In genomic region chr4:55175779-55176231, GRCh38 we compare ENCODE assay signal across 12 cellular contexts. TPM values are rescaled to one million over a fixed set of nuclear protein-coding genes. Genes with fewer than 3 reads are reported as not detected.
DNase-seq lines count a peak whose midpoint lies in the region; ATAC-seq, FAIRE-seq and TF ChIP-seq lines count a peak whose summit lies in the region.
"Had no signal": no experiment of that assay in that cellular context is flagged by ENCODE, and none has a peak within 500 bp of the region (broad histone marks: within the 10 kb centered on the region; RNA-seq: fewer than 3 reads in every experiment).

No MANE protein-coding gene starts in this region.

- peak; percentile 62 for FAIRE-seq in TTC549 (lab: Jason Lieb, UNC)

- peaks cover 7% of the 10 kb centered on the region for H3K4me1 Mint-ChIP-seq in type B pancreatic cell (ENCODE audit: unreplicated experiment)

- H3K27me3 ChIP-seq in heart right ventricle (no peaks in the 10 kb centered on the region), ovary (no peaks in the 10 kb centered on the region), aorta (ENCODE audit: control insufficient read depth in 1 of 2, insufficient read depth in 2 of 2, low read length in 1 of 2) (no peaks in the 10 kb centered on the region)
- H3K27me3 ChIP-seq: upper lobe of right lung had no signal

- no peaks in the 10 kb centered on the region for H3K36me3 Mint-ChIP-seq in type B pancreatic cell

- H3K27ac Mint-ChIP-seq in type B pancreatic cell: peak overlapping the region; percentile 7

- no peak overlapping the region for H3K4me3 ChIP-seq in heart right ventricle
- no peak overlapping the region for H3K4me3 ChIP-seq in foreskin fibroblast (ENCODE audit: low read depth in 1 of 2, low read length in 2 of 2)
- no peak overlapping the region for H3K4me3 ChIP-seq in ovary
- no peak overlapping the region for H3K4me3 ChIP-seq in aorta (ENCODE audit: low read length in 2 of 2)
- H3K4me3 ChIP-seq: lung, upper lobe of right lung had no signal

- ATAC-seq in heart right ventricle: peak in 1 of 8 donors; percentile 39
- ATAC-seq in Right ventricle myocardium superior (ENCODE audit: poor library complexity): no peak
- ATAC-seq in aorta (ENCODE audit: low FRiP score): no peak
- ATAC-seq: upper lobe of right lung had no signal

- intact Hi-C loops in heart right ventricle (cut with DNase I) (loop anchor here in 2 of 10 donors (5.0 to 10.0 kb wide), 3 partner anchors 49 to 171 kb away; partner anchors contain the start of gene KDR (in 1 of the 2)), Right ventricle myocardium superior (cut with DNase I) (no loop called here), ovary (cut with DNase I) (no loop called here), aorta (cut with DNase I) (no loop called here)

- H3K9me3 ChIP-seq in heart right ventricle (no peaks in the 10 kb centered on the region), ovary (no peaks in the 10 kb centered on the region), aorta (ENCODE audit: control insufficient read depth, low read length) (no peaks in the 10 kb centered on the region)
- H3K9me3 ChIP-seq: upper lobe of right lung had no signal

- TF ChIP-seq EP300 in ovary (IDR thresholded peaks at IDR 0.05): no peak

- H3K27me3 Mint-ChIP-seq in type B pancreatic cell: no peaks in the 10 kb centered on the region

- H3K27ac ChIP-seq in heart right ventricle (peak overlapping the region in 6 of 10 donors; percentile 44 to 84 (median 53)), ovary (no peak overlapping the region), aorta (ENCODE audit: low read depth in 1 of 2, low read length in 2 of 2) (no peak overlapping the region)
- H3K27ac ChIP-seq: upper lobe of right lung had no signal

- H3K36me3 ChIP-seq in heart right ventricle (no peaks in the 10 kb centered on the region), ovary (no peaks in the 10 kb centered on the region), aorta (ENCODE audit: control insufficient read depth in 1 of 2, insufficient read depth in 2 of 2, low read length in 1 of 2) (no peaks in the 10 kb centered on the region)
- H3K36me3 ChIP-seq: upper lobe of right lung had no signal

- 34 to 48% methylated on average over 5 of the region's 5 CpGs for WGBS in heart right ventricle, 2 donors
- 76 to 87% (median 81%) methylated on average over 5 of the region's 5 CpGs for WGBS in ovary, 3 donors
- 37 to 41% methylated on average over 5 of the region's 5 CpGs for WGBS in aorta, 2 donors

- TF ChIP-seq CTCF in heart right ventricle (IDR thresholded peaks at IDR 0.05): no peak
- no peak for TF ChIP-seq CTCF in foreskin fibroblast (IDR thresholded peaks at IDR 0.05; ENCODE audit: low read depth, low read length)
- no peak for TF ChIP-seq CTCF in type B pancreatic cell (conservative IDR thresholded peaks at IDR 0.05)
- TF ChIP-seq CTCF in ovary (IDR thresholded peaks at IDR 0.05): no peak

- no peak overlapping the region for H3K4me3 Mint-ChIP-seq in type B pancreatic cell

- H3K4me1 ChIP-seq in heart right ventricle (peaks cover 0 to 60% (median 16%) of the 10 kb centered on the region in 9 donors), ovary (ENCODE audit: insufficient read depth) (no peaks in the 10 kb centered on the region), aorta (ENCODE audit: control insufficient read depth in 1 of 2, insufficient read depth in 2 of 2, low read length in 2 of 2) (no peaks in the 10 kb centered on the region)
- H3K4me1 ChIP-seq: upper lobe of right lung had no signal

- DNase-seq in heart right ventricle (no peak), Right ventricle myocardium superior (no peak), foreskin fibroblast (peak; percentile 67 to 78), type B pancreatic cell (ENCODE audit: extremely low spot score, unreplicated experiment) (no peak), ovary (no peak), inferior parietal cortex (ENCODE audit: extremely low spot score) (no peak), aorta (no peak)
- DNase-seq: 8988T, NCI-H69, upper lobe of right lung had no signal

- TF ChIP-seq POLR2A in ovary (IDR thresholded peaks at IDR 0.05): no peak

- H3K9me3 Mint-ChIP-seq in type B pancreatic cell: no peaks in the 10 kb centered on the region

RNA-seq across cellular contexts. Expression of gene KDR, which starts 50.4 kb away (rescaled TPM):
- 10 to 100 TPM; 12.4 to 45.7 (median 25.3) TPM for total RNA-seq in heart right ventricle
- 1 to 10 TPM; 9.3 to 9.9 TPM for polyA plus RNA-seq in heart right ventricle
- 21.2 TPM for total RNA-seq in Right ventricle myocardium superior
- total RNA-seq in type B pancreatic cell (ENCODE audit: low replicate concordance): 5.7 and 5.9 TPM in 2 replicates
- total RNA-seq in ovary: 10 to 100 TPM in 5 of 7 donors, 1 to 10 TPM in 2; 6.0 to 35.6 (median 13.9) TPM
- polyA plus RNA-seq in ovary: 10 to 100 TPM in 1 of 2 donors, 1 to 10 TPM in 1; 8.8 to 36.4 TPM
- total RNA-seq in aorta: 10 to 100 TPM; 18.8 to 42.1 TPM
- 1 to 10 TPM in 1 of 2 donors, under 1 TPM in 1; 0.46 to 1.4 TPM for polyA plus RNA-seq in aorta

Comparison
In these comparisons a context has a peak if more than half of its experiments do, and no peak if none do; other contexts are left out.
1. DNase-seq: peak in foreskin fibroblast (2 of 2); none in heart right ventricle (0 of 2), Right ventricle myocardium superior (single experiment), type B pancreatic cell (single experiment), ovary (0 of 5), inferior parietal cortex (single experiment) and aorta (0 of 2).
2. H3K27ac ChIP-seq: peak in heart right ventricle (6 of 10); none in ovary (0 of 2) and aorta (0 of 2).